9 cellular contexts compared by ENCODE assay signal in genomic region chr4:15233626-15234025, GRCh38.
DNase-seq lines count a peak whose midpoint lies in the region; ATAC-seq and TF ChIP-seq lines count a peak whose summit lies in the region.
"Had no signal": no experiment of that assay in that cellular context is flagged by ENCODE, and none has a peak within 500 bp of the region (broad histone marks: within the 10 kb centered on the region; RNA-seq: fewer than 3 reads in every experiment).

No MANE protein-coding gene starts in this region.

- no peaks in the 10 kb centered on the region for H3K36me3 ChIP-seq in CD4-positive, alpha-beta memory T cell (ENCODE audit: insufficient read depth, low read length)
- no peaks in the 10 kb centered on the region for H3K36me3 ChIP-seq in mucosa of descending colon (ENCODE audit: low read depth)

- H3K9me3 Mint-ChIP-seq in CD4-positive, alpha-beta memory T cell: no peaks in the 10 kb centered on the region
- H3K9me3 Mint-ChIP-seq in activated T-helper 17 cell treated with anti-CD3 and anti-CD28 coated beads, Interleukin-2, amount 50 U/mL, for 72 hours: no peaks in the 10 kb centered on the region
- H3K9me3 Mint-ChIP-seq in natural killer cell (no peaks in the 10 kb centered on the region), H9 (no peaks in the 10 kb centered on the region)

- peaks cover 18 to 32% (median 27%) of the 10 kb centered on the region in 4 donors for H3K4me1 Mint-ChIP-seq in CD4-positive, alpha-beta memory T cell
- H3K4me1 Mint-ChIP-seq in activated T-helper 17 cell treated with anti-CD3 and anti-CD28 coated beads, Interleukin-2, amount 50 U/mL, for 72 hours: peaks cover 24% of the 10 kb centered on the region
- peaks cover 32 to 33% of the 10 kb centered on the region in 2 donors for H3K4me1 Mint-ChIP-seq in natural killer cell
- H3K4me1 Mint-ChIP-seq in H9: peaks cover 17 to 20% of the 10 kb centered on the region in 2 experiments

- peak overlapping the region; percentile 39 to 85 (median 72) for H3K4me3 Mint-ChIP-seq in CD4-positive, alpha-beta memory T cell
- peak overlapping the region; percentile 74 for H3K4me3 Mint-ChIP-seq in activated T-helper 17 cell treated with anti-CD3 and anti-CD28 coated beads, Interleukin-2, amount 50 U/mL, for 72 hours
- peak overlapping the region; percentile 65 for H3K4me3 Mint-ChIP-seq in natural killer cell
- H3K4me3 Mint-ChIP-seq in H9: no peak overlapping the region

- intact Hi-C loops in CD4-positive, alpha-beta memory T cell (cut with micrococcal nuclease): loop anchor here (5.0 kb wide), 1 partner anchor 769 kb away; no protein-coding TSS in a partner anchor
- intact Hi-C loops in natural killer cell (cut with micrococcal nuclease) (loop anchor here (2.0 to 5.0 kb wide), 2 partner anchors 417 to 769 kb away; no protein-coding TSS in a partner anchor), mucosa of descending colon (cut with DNase I, micrococcal nuclease) (loop anchor here in 1 of 2 donors (10.0 kb wide), 1 partner anchor 161 kb away; no protein-coding TSS in a partner anchor)

- H4K20me1 ChIP-seq in H9 (ENCODE audit: control insufficient read depth, insufficient read depth, insufficient read length): no peaks in the 10 kb centered on the region

- TF ChIP-seq CTCF in natural killer cell (IDR thresholded peaks at IDR 0.05) (no peak), H9 (conservative IDR thresholded peaks at IDR 0.05) (no peak), mucosa of descending colon (IDR thresholded peaks at IDR 0.05) (no peak)

- CTCF ChIA-PET in CD4-positive, alpha-beta memory T cell (lab: Charles Lee; ENCODE audit: partially characterized antibody): interaction anchor here (1.0 to 4.1 kb wide), 10 partner anchors 9 to 722 kb away, joined by 3 to 81 read pairs (median 6); no protein-coding TSS in a partner anchor

- no peak overlapping the region for H4K91ac ChIP-seq in H9 (ENCODE audit: insufficient read length, low read depth, low read length)

- POLR2A ChIA-PET in CD4-positive, alpha-beta memory T cell (lab: Charles Lee; ENCODE audit: partially characterized antibody): interaction anchor here (1.6 to 2.6 kb wide), 2 partner anchors 224 to 422 kb away, joined by 5 to 11 read pairs; partner anchors contain the start of gene FBXL5

- H3K79me2 ChIP-seq in H9 (ENCODE audit: insufficient read depth, low read length): no peaks in the 10 kb centered on the region

- H3K4me2 ChIP-seq in H9 (ENCODE audit: insufficient read depth, insufficient read length, low read length): no peak overlapping the region

- peak in 2 of 5 donors; percentile 10 to 15 for DNase-seq in CD4-positive, alpha-beta memory T cell
- DNase-seq in natural killer cell: no peak
- DNase-seq in RPMI8226: no peak
- DNase-seq in H9: no peak
- DNase-seq in mucosa of descending colon: no peak
- DNase-seq in NCI-H146 (lab: John Stamatoyannopoulos, UW): no peak
- DNase-seq: NCI-H1930 had no signal

- no peak overlapping the region for H3K23ac ChIP-seq in H9 (ENCODE audit: insufficient read length, low read depth, low read length)

- no peak overlapping the region for H3K18ac ChIP-seq in H9 (ENCODE audit: insufficient read length, low read depth, low read length)

- H3K56ac ChIP-seq in H9 (ENCODE audit: insufficient read length, low read depth, low read length): no peak overlapping the region

- H2AK5ac ChIP-seq in H9 (ENCODE audit: insufficient read length, low read length): no peak overlapping the region

- H2BK20ac ChIP-seq in H9 (ENCODE audit: low read depth, low read length, poor library complexity, severe bottlenecking): no peak overlapping the region

- H2BK5ac ChIP-seq in H9 (ENCODE audit: insufficient read length, low read length): no peak overlapping the region

- H3K14ac ChIP-seq in H9 (ENCODE audit: insufficient read depth, low read length): no peak overlapping the region

- no peaks in the 10 kb centered on the region for H3K27me3 ChIP-seq in CD4-positive, alpha-beta memory T cell (ENCODE audit: insufficient read depth, low read length)
- no peaks in the 10 kb centered on the region for H3K27me3 ChIP-seq in H9 (ENCODE audit: insufficient read depth, low read length)

- no CpG with 5 or more reads among the region's 5 CpGs for WGBS in H9 (ENCODE audit: extremely low coverage, insufficient read length, low lambda C conversion rate)

- no peak overlapping the region for H2BK12ac ChIP-seq in H9 (ENCODE audit: insufficient read length, low read depth, low read length)

- peak overlapping the region; percentile 13 to 77 (median 48) for H3K27ac Mint-ChIP-seq in CD4-positive, alpha-beta memory T cell
- peak overlapping the region; percentile 71 for H3K27ac Mint-ChIP-seq in activated T-helper 17 cell treated with anti-CD3 and anti-CD28 coated beads, Interleukin-2, amount 50 U/mL, for 72 hours
- H3K27ac Mint-ChIP-seq in natural killer cell (peak overlapping the region; percentile 63 to 71), H9 (no peak overlapping the region)

- no peak overlapping the region for H4K5ac ChIP-seq in H9 (ENCODE audit: insufficient read length, low read depth, low read length)

- H3K27me3 Mint-ChIP-seq in CD4-positive, alpha-beta memory T cell: peaks cover 0 to 2% of the 10 kb centered on the region in 2 donors
- no peaks in the 10 kb centered on the region for H3K27me3 Mint-ChIP-seq in activated T-helper 17 cell treated with anti-CD3 and anti-CD28 coated beads, Interleukin-2, amount 50 U/mL, for 72 hours
- H3K27me3 Mint-ChIP-seq in natural killer cell (ENCODE audit: low read depth in 2 of 2) (no peaks in the 10 kb centered on the region), H9 (ENCODE audit: low read depth) (no peaks in the 10 kb centered on the region)

- H3K36me3 Mint-ChIP-seq in CD4-positive, alpha-beta memory T cell: no peaks in the 10 kb centered on the region
- H3K36me3 Mint-ChIP-seq in activated T-helper 17 cell treated with anti-CD3 and anti-CD28 coated beads, Interleukin-2, amount 50 U/mL, for 72 hours (ENCODE audit: low read depth): no peaks in the 10 kb centered on the region
- H3K36me3 Mint-ChIP-seq in natural killer cell (no peaks in the 10 kb centered on the region), H9 (ENCODE audit: insufficient read depth in 1 of 3, low read depth in 3 of 3) (no peaks in the 10 kb centered on the region)

- no peak overlapping the region for H3K27ac ChIP-seq in CD4-positive, alpha-beta memory T cell (ENCODE audit: low read depth, low read length)
- no peak overlapping the region for H3K27ac ChIP-seq in H9 (ENCODE audit: insufficient read length, low read depth, low read length)

- H2BK120ac ChIP-seq in H9 (ENCODE audit: low read depth, low read length, poor library complexity, severe bottlenecking): no peak overlapping the region

- no peaks in the 10 kb centered on the region for H3K9me3 ChIP-seq in CD4-positive, alpha-beta memory T cell (ENCODE audit: control insufficient read depth in 1 of 2, low read length in 2 of 2)
- no peaks in the 10 kb centered on the region for H3K9me3 ChIP-seq in H9 (ENCODE audit: control insufficient read depth, low read depth, low read length)
- no peaks in the 10 kb centered on the region for H3K9me3 ChIP-seq in mucosa of descending colon

- H4K8ac ChIP-seq in H9 (replicated peaks; ENCODE audit: insufficient read length, low read depth, low read length): no peak overlapping the region

- H3T11ph ChIP-seq in H9 (ENCODE audit: low read length): no peak overlapping the region

- ATAC-seq in GM21786 (IDR thresholded peaks at IDR 0.05; ENCODE audit: unreplicated experiment) (peak; percentile 33), natural killer cell (peak; percentile 37 to 55 (median 46)), mucosa of descending colon (no peak)
- peak; percentile 83 for ATAC-seq in activated T-helper 17 cell treated with anti-CD3 and anti-CD28 coated beads, Interleukin-2, amount 50 U/mL, for 72 hours (replicated peaks)

- H2AFZ ChIP-seq in H9 (ENCODE audit: low read length): no peak overlapping the region

- no peak overlapping the region for H3K9ac ChIP-seq in H9 (ENCODE audit: extremely low read depth, insufficient read length, low read length)

- H3K79me1 ChIP-seq in H9 (ENCODE audit: insufficient read depth, low read depth, low read length, poor library complexity, severe bottlenecking): no peaks in the 10 kb centered on the region

- peaks cover 27% of the 10 kb centered on the region for H3K4me1 ChIP-seq in CD4-positive, alpha-beta memory T cell (ENCODE audit: insufficient read depth, low read length)
- H3K4me1 ChIP-seq in H9 (ENCODE audit: insufficient read depth, low read length) (0 out of 2 replicates have a peak, but pooled peaks cover 2% of the 10 kb centered on the region), mucosa of descending colon (ENCODE audit: low read depth) (no peaks in the 10 kb centered on the region)

- no peak overlapping the region for H3K4me3 ChIP-seq in CD4-positive, alpha-beta memory T cell (ENCODE audit: low read length in 2 of 2)
- no peak overlapping the region for H3K4me3 ChIP-seq in mucosa of descending colon

- H3K23me2 ChIP-seq in H9 (ENCODE audit: insufficient read length, low read depth, low read length, poor library complexity, severe bottlenecking): no peaks in the 10 kb centered on the region

- no peak overlapping the region for H2BK15ac ChIP-seq in H9 (ENCODE audit: low read depth, low read length)

- H3K4ac ChIP-seq in H9 (ENCODE audit: low read depth, low read length): no peak overlapping the region

Comparison
In these comparisons a context has a peak if more than half of its experiments do, and no peak if none do; other contexts are left out.
1. H3K27ac Mint-ChIP-seq: peak in CD4-positive, alpha-beta memory T cell (7 of 7), activated T-helper 17 cell treated with anti-CD3 and anti-CD28 coated beads, Interleukin-2, amount 50 U/mL, for 72 hours (single experiment) and natural killer cell (2 of 2); none in H9 (0 of 3).
2. H3K4me3 Mint-ChIP-seq: peak in CD4-positive, alpha-beta memory T cell (8 of 8), activated T-helper 17 cell treated with anti-CD3 and anti-CD28 coated beads, Interleukin-2, amount 50 U/mL, for 72 hours (single experiment) and natural killer cell (single experiment); none in H9 (0 of 2).